Comparison of ENCODE assay signal across 21 cellular contexts in genomic region chr7:141590071-141590470, GRCh38.
"Had no signal": no experiment of that assay in that cellular context is flagged by ENCODE, and none has a peak within 500 bp of the region (broad histone marks: within the 10 kb centered on the region; RNA-seq: fewer than 3 reads in every experiment).

No MANE protein-coding gene starts in this region.

- H3K27me3 ChIP-seq: left lung, neutrophil, pancreas, right lobe of liver, stomach, transverse colon had no signal

- H3K27ac ChIP-seq: left lung, neutrophil, pancreas, psoas muscle, right lobe of liver, SK-N-MC, skin epidermis, stomach, transverse colon, VCaP had no signal

- ATAC-seq: pancreas; psoas muscle; right lobe of liver; stimulated activated memory B cell treated with anti-CD40 and anti-IgM and Interleukin-4, amounts not matched to agents 10 μg/mL and 1 μg/mL and 100 μg/mL, for 72 hours had no signal

- H3K4me3 ChIP-seq: left lung, pancreas, psoas muscle, right lobe of liver, SK-N-MC, skin epidermis, stomach, transverse colon had no signal

- H3K27ac Mint-ChIP-seq: activated naive CD8-positive, alpha-beta T cell; nephron; stimulated activated memory B cell treated with anti-CD40 and anti-IgM and Interleukin-4, amounts not matched to agents 10 μg/mL and 1 μg/mL and 100 μg/mL, for 72 hours had no signal

- DNase-seq: activated CD4-positive, alpha-beta T cell treated with anti-CD3 and anti-CD28 coated beads, Interleukin-2, amount 50 U/mL, for 4 hours; activated CD4-positive, CD25-positive, alpha-beta regulatory T cell treated with anti-CD3 and anti-CD28 coated beads, Interleukin-2, amount 50 U/mL, for 72 hours; amygdala; erythroblast; foreskin fibroblast; left lung; midbrain; pancreas; psoas muscle; right lobe of liver; stimulated activated CD4-positive, alpha-beta T cell treated with anti-CD3 and anti-CD28 coated beads, Interleukin-2, amount 100 ng/mL, for 24 hours; stomach; SW 1271; transverse colon had no signal

- H3K36me3 ChIP-seq: neutrophil, pancreas, right lobe of liver, transverse colon had no signal

- H3K9me3 ChIP-seq: left lung, neutrophil, pancreas, psoas muscle, right lobe of liver, stomach, transverse colon had no signal

- H3K9me3 Mint-ChIP-seq: nephron; stimulated activated memory B cell treated with anti-CD40 and anti-IgM and Interleukin-4, amounts not matched to agents 10 μg/mL and 1 μg/mL and 100 μg/mL, for 72 hours had no signal

- H3K4me1 ChIP-seq: pancreas, right lobe of liver, stomach had no signal

- H3K27me3 Mint-ChIP-seq: activated naive CD8-positive, alpha-beta T cell; stimulated activated memory B cell treated with anti-CD40 and anti-IgM and Interleukin-4, amounts not matched to agents 10 μg/mL and 1 μg/mL and 100 μg/mL, for 72 hours had no signal

- H3K4me3 Mint-ChIP-seq: activated naive CD8-positive, alpha-beta T cell; nephron; stimulated activated memory B cell treated with anti-CD40 and anti-IgM and Interleukin-4, amounts not matched to agents 10 μg/mL and 1 μg/mL and 100 μg/mL, for 72 hours had no signal
